Comparison of ENCODE assay signal across 21 cellular contexts in the genomic region with DNA sequence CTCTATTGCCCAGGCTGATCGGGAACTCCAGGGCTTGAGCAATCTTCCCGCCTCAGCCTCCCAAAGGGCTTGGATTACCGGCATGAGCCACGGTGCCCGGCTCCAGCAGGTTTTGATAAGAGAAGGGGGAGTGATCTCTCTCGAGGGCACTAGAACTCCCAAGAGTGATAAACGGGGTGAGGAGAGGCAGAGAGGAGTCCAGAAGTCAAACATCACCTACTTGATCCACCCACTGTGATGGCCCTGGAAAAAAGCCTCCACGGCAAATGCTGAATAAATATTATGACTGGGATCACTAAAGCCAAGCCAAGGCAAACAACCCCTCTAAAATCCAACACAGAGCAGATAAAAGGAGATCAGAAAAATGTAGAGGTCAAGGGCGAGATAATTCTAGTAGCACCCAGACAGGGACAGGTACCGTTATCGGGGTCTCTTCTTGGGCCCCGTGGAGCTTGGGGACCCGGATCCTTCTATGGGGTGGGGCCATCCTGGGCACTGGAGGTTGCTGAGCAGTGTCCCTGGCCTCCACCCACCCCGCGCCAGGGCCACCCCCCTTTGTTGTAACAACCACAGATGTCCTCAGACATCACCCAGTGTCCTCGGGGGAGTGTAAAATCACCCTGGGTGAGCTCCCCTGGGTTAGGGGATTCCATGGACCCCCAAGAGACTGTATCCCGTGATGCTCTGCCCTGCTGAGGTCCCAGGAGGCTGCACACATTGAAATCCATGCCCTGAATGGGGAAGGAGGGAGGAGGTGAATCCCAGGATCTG. TPM values are rescaled to one million over a fixed set of nuclear protein-coding genes. Genes with fewer than 3 reads are reported as not detected.
DNase-seq lines count a peak whose midpoint lies in the region; ATAC-seq, FAIRE-seq and TF ChIP-seq lines count a peak whose summit lies in the region.
"Had no signal": no experiment of that assay in that cellular context is flagged by ENCODE, and none has a peak within 500 bp of the region (broad histone marks: within the 10 kb centered on the region; RNA-seq: fewer than 3 reads in every experiment).

No MANE protein-coding gene starts in this region.

- no peak for TF ChIP-seq EP300 in sigmoid colon (IDR thresholded peaks at IDR 0.05)

- no peak for FAIRE-seq in small intestine (lab: Jason Lieb, UNC)

- intact Hi-C loops in sigmoid colon (cut with DNase I), result no loop called here

- H3K4me3 ChIP-seq in small intestine (ENCODE audit: low read depth in 1 of 2, low read length in 2 of 2) (no peak overlapping the region), sigmoid colon (no peak overlapping the region)
- H3K4me3 ChIP-seq: gastroesophageal sphincter, tibial nerve had no signal

- H3K9me3 ChIP-seq in small intestine (ENCODE audit: control insufficient read depth, low read depth) (no peaks in the 10 kb centered on the region), sigmoid colon (no peaks in the 10 kb centered on the region)
- H3K9me3 ChIP-seq: gastroesophageal sphincter, tibial nerve had no signal

- H3K27me3 ChIP-seq in small intestine (ENCODE audit: control insufficient read depth in 2 of 2, insufficient read depth in 2 of 2, low read length in 2 of 2), result no peaks in the 10 kb centered on the region
- peaks cover 0 to 36% (median 14%) of the 10 kb centered on the region in 3 donors for H3K27me3 ChIP-seq in sigmoid colon

- DNase-seq in DMS53 (lab: John Stamatoyannopoulos, UW) (peak; percentile 70), NCI-H510A treated with DMSO at 0.1 percent for 48 hours (lab: John Stamatoyannopoulos, UW) (peak; percentile 38), left kidney (ENCODE audit: low read depth, low spot score) (peak; percentile 39), small intestine (peak; percentile 97), sigmoid colon (no peak)
- DNase-seq: activated CD4-positive, alpha-beta T cell treated with anti-CD3 and anti-CD28 coated beads, Interleukin-2, amount 50 U/mL, for 1 hour; activated effector memory CD4-positive, alpha-beta T cell treated with anti-CD3 and anti-CD28 coated beads, Interleukin-2, amount 50 U/mL, for 16 hours; amygdala; COR-L47; H7; nucleus accumbens; right cardiac atrium; T-cell had no signal

- 14 to 42% (median 28%) methylated on average over 17 of the region's 17 CpGs for WGBS in small intestine, 3 donors
- WGBS in sigmoid colon, 2 donors, result 11 to 52% methylated on average over 17 of the region's 17 CpGs

- H3K27ac ChIP-seq in small intestine (ENCODE audit: low read depth in 1 of 2, low read length in 1 of 2) (peak overlapping the region; percentile 64 to 92), sigmoid colon (no peak overlapping the region)
- H3K27ac ChIP-seq: gastroesophageal sphincter had no signal

- no peaks in the 10 kb centered on the region for H3K36me3 ChIP-seq in small intestine (ENCODE audit: control insufficient read depth in 2 of 2, insufficient read depth in 2 of 2, low read length in 2 of 2)
- no peaks in the 10 kb centered on the region for H3K36me3 ChIP-seq in sigmoid colon
- H3K36me3 ChIP-seq: gastroesophageal sphincter, tibial nerve had no signal

- TF ChIP-seq CTCF in sigmoid colon (IDR thresholded peaks at IDR 0.05), result no peak

- ATAC-seq in HG02610 (IDR thresholded peaks at IDR 0.05; ENCODE audit: unreplicated experiment) (no peak), HG02884 (IDR thresholded peaks at IDR 0.05; ENCODE audit: unreplicated experiment) (no peak), GM21423 (IDR thresholded peaks at IDR 0.05; ENCODE audit: unreplicated experiment) (no peak)
- ATAC-seq: esophagus mucosa; gastroesophageal sphincter; stimulated activated effector memory CD8-positive, alpha-beta T cell treated with anti-CD3 and anti-CD28 coated beads, Interleukin-12 subunit alpha, Interleukin-12 subunit beta, amount 100 ng/mL, for 72 hours; T-cell had no signal

- no peak for TF ChIP-seq POLR2A in sigmoid colon (IDR thresholded peaks at IDR 0.05)

- peaks cover 0 to 8% of the 10 kb centered on the region in 2 donors for H3K4me1 ChIP-seq in small intestine (ENCODE audit: control insufficient read depth in 2 of 2, insufficient read depth in 1 of 2, low read depth in 1 of 2, low read length in 1 of 2)
- H3K4me1 ChIP-seq in sigmoid colon, result no peaks in the 10 kb centered on the region
- H3K4me1 ChIP-seq: gastroesophageal sphincter, tibial nerve had no signal

RNA-seq across cellular contexts. Expression of gene CREB3L3, which starts 3.7 kb away (rescaled TPM):
- 100 to 1,000 TPM in 2 of 3 donors, 10 to 100 TPM in 1; 77.2 to 658 (median 496) TPM for polyA plus RNA-seq in small intestine
- total RNA-seq in sigmoid colon, result under 1 TPM in 1 of 4 donors, not detected in 3; 0.55 TPM
- 10 to 100 TPM in 1 of 3 donors, 1 to 10 TPM in 2; 1.8 to 24.0 (median 8.5) TPM for polyA plus RNA-seq in sigmoid colon
- total RNA-seq: cardiac septum, esophagus mucosa, gastroesophageal sphincter, H7, right cardiac atrium, tibial nerve had no signal
- polyA plus RNA-seq: right cardiac atrium had no signal

RNA-seq across cellular contexts. Expression of gene MAP2K2, which starts 25.8 kb away (rescaled TPM):
- polyA plus RNA-seq in small intestine, result 100 to 1,000 TPM; 283 to 522 (median 492) TPM
- 10 to 100 TPM; 48.2 to 76.4 (median 65.3) TPM for total RNA-seq in sigmoid colon
- polyA plus RNA-seq in sigmoid colon, result 100 to 1,000 TPM; 196 to 278 (median 253) TPM

RNA-seq across cellular contexts. Expression of gene SIRT6, which starts 32.7 kb away (rescaled TPM):
- polyA plus RNA-seq in small intestine (10 to 100 TPM; 39.2 to 48.1 (median 46.5) TPM), sigmoid colon (100 to 1,000 TPM in 2 of 3 donors, 10 to 100 TPM in 1; 66.1 to 132 (median 129) TPM)
- total RNA-seq in sigmoid colon, result 10 to 100 TPM; 10.3 to 23.5 (median 18.1) TPM

RNA-seq across cellular contexts. Expression of gene ANKRD24, which starts 32.8 kb away (rescaled TPM):
- polyA plus RNA-seq in small intestine (1 to 10 TPM; 1.6 to 2.7 (median 1.9) TPM), sigmoid colon (1 to 10 TPM in 1 of 3 donors, under 1 TPM in 1, not detected in 1; 0.60 to 1.2 TPM)
- total RNA-seq in sigmoid colon, result under 1 TPM; 0.36 to 0.99 (median 0.69) TPM

Comparison
In these comparisons a context has a peak if more than half of its experiments do, and no peak if none do; other contexts are left out.
1. H3K27ac ChIP-seq: peak in small intestine (2 of 2); none in sigmoid colon (0 of 4).